ENCODE assay signal across 10 cellular contexts in genomic region chr13:40562975-40563349, GRCh38.
DNase-seq lines count a peak whose midpoint lies in the region; ATAC-seq and TF ChIP-seq lines count a peak whose summit lies in the region.
"Had no signal": no experiment of that assay in that cellular context is flagged by ENCODE, and none has a peak within 500 bp of the region (broad histone marks: within the 10 kb centered on the region; RNA-seq: fewer than 3 reads in every experiment).

No MANE protein-coding gene starts in this region.

- H3K4me3 ChIP-seq in right lobe of liver: no peak overlapping the region
- H3K4me3 ChIP-seq in upper lobe of left lung: no peak overlapping the region

- peak overlapping the region in 2 of 3 donors; percentile 39 to 56 for H3K27ac ChIP-seq in right lobe of liver
- H3K27ac ChIP-seq in upper lobe of left lung: peak overlapping the region in 2 of 4 donors; percentile 19 to 43

- peak; percentile 22 to 47 for ATAC-seq in activated naive CD4-positive, alpha-beta T cell treated with anti-CD3 and anti-CD28 coated beads, Interleukin-2, amount 50 U/mL, for 72 hours
- ATAC-seq in activated CD8-positive, alpha-beta T cell treated with anti-CD3 and anti-CD28 coated beads, Interleukin-2, amount 10 ng/mL, durations not matched to agents 7 days and 5 days: peak; percentile 35
- ATAC-seq in right lobe of liver: peak; percentile 1 to 5 (median 2)
- peak; percentile 17 to 24 for ATAC-seq in upper lobe of left lung (ENCODE audit: low FRiP score in 2 of 2)
- ATAC-seq in HG03521 (IDR thresholded peaks at IDR 0.05; ENCODE audit: unreplicated experiment): no peak

- CTCF ChIA-PET in activated CD8-positive, alpha-beta T cell treated with anti-CD3 and anti-CD28 coated beads, Interleukin-2, amount 10 ng/mL, durations not matched to agents 7 days and 5 days (lab: Charles Lee): interaction anchor here (0.9 kb wide), 1 partner anchor 19 kb away, joined by 4 read pairs; no protein-coding TSS in a partner anchor

- no peak for TF ChIP-seq EP300 in upper lobe of left lung (IDR thresholded peaks at IDR 0.05)

- H3K9me3 ChIP-seq in right lobe of liver: no peaks in the 10 kb centered on the region
- no peaks in the 10 kb centered on the region for H3K9me3 ChIP-seq in upper lobe of left lung

- peaks cover 52% of the 10 kb centered on the region for H3K4me1 Mint-ChIP-seq in activated CD8-positive, alpha-beta T cell treated with anti-CD3 and anti-CD28 coated beads, Interleukin-2, amount 10 ng/mL, durations not matched to agents 7 days and 5 days (ENCODE audit: low read depth)

- no peak for TF ChIP-seq POLR2A in right lobe of liver (IDR thresholded peaks at IDR 0.05)
- TF ChIP-seq POLR2A in upper lobe of left lung (IDR thresholded peaks at IDR 0.05): no peak

- peaks cover 19 to 27% of the 10 kb centered on the region in 2 donors for H3K36me3 Mint-ChIP-seq in activated naive CD4-positive, alpha-beta T cell treated with anti-CD3 and anti-CD28 coated beads, Interleukin-2, amount 50 U/mL, for 72 hours
- H3K36me3 Mint-ChIP-seq in activated CD8-positive, alpha-beta T cell treated with anti-CD3 and anti-CD28 coated beads, Interleukin-2, amount 10 ng/mL, durations not matched to agents 7 days and 5 days (ENCODE audit: low read depth): peaks cover 27% of the 10 kb centered on the region

- peak overlapping the region; percentile 34 for H3K4me3 Mint-ChIP-seq in activated CD8-positive, alpha-beta T cell treated with anti-CD3 and anti-CD28 coated beads, Interleukin-2, amount 10 ng/mL, durations not matched to agents 7 days and 5 days
- H3K4me3 Mint-ChIP-seq: T-helper 1 cell treated with Interleukin-12 subunit alpha and Interleukin-12 subunit beta and Interleukin-4 antibody, amounts not matched to agents 30 μg/mL and 1 μg/mL, for 36 hours had no signal

- peak overlapping the region; percentile 16 to 60 for H3K27ac Mint-ChIP-seq in activated naive CD4-positive, alpha-beta T cell treated with anti-CD3 and anti-CD28 coated beads, Interleukin-2, amount 50 U/mL, for 72 hours
- H3K27ac Mint-ChIP-seq in activated CD8-positive, alpha-beta T cell treated with anti-CD3 and anti-CD28 coated beads, Interleukin-2, amount 10 ng/mL, durations not matched to agents 7 days and 5 days: peak overlapping the region; percentile 42
- H3K27ac Mint-ChIP-seq: T-helper 1 cell treated with Interleukin-12 subunit alpha and Interleukin-12 subunit beta and Interleukin-4 antibody, amounts not matched to agents 30 μg/mL and 1 μg/mL, for 36 hours had no signal

- POLR2A ChIA-PET in activated CD8-positive, alpha-beta T cell treated with anti-CD3 and anti-CD28 coated beads, Interleukin-2, amount 10 ng/mL, durations not matched to agents 7 days and 5 days (lab: Charles Lee): no interaction called here

- H3K36me3 ChIP-seq in right lobe of liver: no peaks in the 10 kb centered on the region
- H3K36me3 ChIP-seq in upper lobe of left lung: peaks cover 0 to 14% (median 4%) of the 10 kb centered on the region in 4 donors

- H3K9me3 Mint-ChIP-seq in activated naive CD4-positive, alpha-beta T cell treated with anti-CD3 and anti-CD28 coated beads, Interleukin-2, amount 50 U/mL, for 72 hours: peaks cover 0 to 4% of the 10 kb centered on the region in 2 donors
- peaks cover 7% of the 10 kb centered on the region for H3K9me3 Mint-ChIP-seq in activated CD8-positive, alpha-beta T cell treated with anti-CD3 and anti-CD28 coated beads, Interleukin-2, amount 10 ng/mL, durations not matched to agents 7 days and 5 days (ENCODE audit: insufficient read depth)

- WGBS in right lobe of liver (ENCODE audit: insufficient coverage, low coverage, low lambda C conversion rate, missing lambda C conversion rate): 60% methylated on average over 1 of the region's 6 CpGs
- 52 to 82% methylated on average over 5 to 6 of the region's 6 CpGs for WGBS in upper lobe of left lung, 2 donors

- intact Hi-C loops in right lobe of liver (cut with DNase I): no loop called here

- H3K4me1 ChIP-seq in right lobe of liver (peaks cover 0 to 50% (median 23%) of the 10 kb centered on the region in 4 donors), upper lobe of left lung (peaks cover 33 to 58% (median 42%) of the 10 kb centered on the region in 4 donors)

- no peak for TF ChIP-seq CTCF in right lobe of liver (IDR thresholded peaks at IDR 0.05)
- TF ChIP-seq CTCF in upper lobe of left lung (IDR thresholded peaks at IDR 0.05): no peak

- H3K27me3 Mint-ChIP-seq in activated CD8-positive, alpha-beta T cell treated with anti-CD3 and anti-CD28 coated beads, Interleukin-2, amount 10 ng/mL, durations not matched to agents 7 days and 5 days (ENCODE audit: low read depth): no peaks in the 10 kb centered on the region

- no peak for DNase-seq in activated naive CD4-positive, alpha-beta T cell treated with anti-CD3 and anti-CD28 coated beads, Interleukin-2, amount 50 U/mL, for 72 hours (ENCODE audit: low spot score in 2 of 2)
- no peak for DNase-seq in activated naive CD4-positive, alpha-beta T cell treated with anti-CD3 and anti-CD28 coated beads, Interleukin-2, amount 50 U/mL, for 16 hours
- DNase-seq in activated CD8-positive, alpha-beta T cell treated with anti-CD3 and anti-CD28 coated beads, Interleukin-2, amount 10 ng/mL, durations not matched to agents 7 days and 5 days: peak; percentile 32
- DNase-seq in right lobe of liver (no peak), upper lobe of left lung (peak; percentile 31 to 64), AG08396 (ENCODE audit: low spot score) (no peak), SW 1271 (lab: John Stamatoyannopoulos, UW) (no peak)
- DNase-seq: NCI-H748 treated with DMSO at 0.1 percent for 48 hours had no signal

- H3K27me3 ChIP-seq in right lobe of liver: no peaks in the 10 kb centered on the region
- H3K27me3 ChIP-seq in upper lobe of left lung: no peaks in the 10 kb centered on the region

Comparison
In these comparisons a context has a peak if more than half of its experiments do, and no peak if none do; other contexts are left out.
1. DNase-seq: peak in activated CD8-positive, alpha-beta T cell treated with anti-CD3 and anti-CD28 coated beads, Interleukin-2, amount 10 ng/mL, durations not matched to agents 7 days and 5 days (single experiment) and upper lobe of left lung (2 of 2); none in activated naive CD4-positive, alpha-beta T cell treated with anti-CD3 and anti-CD28 coated beads, Interleukin-2, amount 50 U/mL, for 72 hours (0 of 2), activated naive CD4-positive, alpha-beta T cell treated with anti-CD3 and anti-CD28 coated beads, Interleukin-2, amount 50 U/mL, for 16 hours (single experiment), right lobe of liver (0 of 3), AG08396 (single experiment) and SW 1271 (0 of 2).